1 cellular context compared by ENCODE assay signal in genomic region chr16:67967956-67968439, GRCh38.
TF ChIP-seq lines count a peak whose summit lies in the region.

No MANE protein-coding gene starts in this region.

TF ChIP-seq in GM12878, 131 proteins besides CTCF, POLR2A, EP300 and RAD21:
- TF ChIP-seq STAT1 (conservative IDR thresholded peaks at IDR 0.05) (no peak), LARP7 (IDR thresholded peaks at IDR 0.05) (peak; percentile 76), CHD4 (IDR thresholded peaks at IDR 0.05) (no peak), SREBF2 (IDR thresholded peaks at IDR 0.05; ENCODE audit: low read length) (no peak), DPF2 (IDR thresholded peaks at IDR 0.05) (peak; percentile 62), RUNX3 (IDR thresholded peaks at IDR 0.05; ENCODE audit: low read length) (peak; percentile 13; the same call in 1 of the 2 replicates), ZNF687 (IDR thresholded peaks at IDR 0.05) (peak; percentile 38; the same call in 1 of the 2 replicates), SPI1 (IDR thresholded peaks at IDR 0.05; ENCODE audit: borderline replicate concordance, insufficient read depth, low read depth, low read length) (peak; percentile 68; the same call in 1 of the 2 replicates)
